Comparison of ENCODE assay signal across 7 cellular contexts in genomic region chr21:33025471-33026298, GRCh38. TPM values are rescaled to one million over a fixed set of nuclear protein-coding genes. Genes with fewer than 3 reads are reported as not detected.
DNase-seq lines count a peak whose midpoint lies in the region; ATAC-seq and TF ChIP-seq lines count a peak whose summit lies in the region.

OLIG2 (plus strand) TSS chr21:33025935; CDS start chr21:33026863, 928 bp downstream.

- in situ Hi-C loops in mammary epithelial cell (cut with MboI; ENCODE audit: low sequenced_read_pairs in 2 of 2), result no loop called here

- H3K27me3 ChIP-seq in ectodermal cell (ENCODE audit: control insufficient read depth, insufficient read depth, low read length, poor library complexity, severe bottlenecking) (peaks cover 100% of the 10 kb centered on the region), psoas muscle (ENCODE audit: insufficient read depth in 3 of 3, low read length in 2 of 3) (peaks cover 0 to 98% (median 63%) of the 10 kb centered on the region in 3 donors), mammary epithelial cell (ENCODE audit: insufficient read depth, low read length) (peaks cover 84% of the 10 kb centered on the region)

- ATAC-seq in psoas muscle, result peak in 2 of 4 donors; percentile 26 to 49
- no peak for ATAC-seq in HG03159 (IDR thresholded peaks at IDR 0.05; ENCODE audit: unreplicated experiment)

- H3K4me1 ChIP-seq in ectodermal cell (ENCODE audit: control insufficient read depth, insufficient read depth, low read length) (peaks cover 29% of the 10 kb centered on the region), psoas muscle (peaks cover 16% of the 10 kb centered on the region), mammary epithelial cell (ENCODE audit: insufficient read depth, low read length) (no peaks in the 10 kb centered on the region)

- H3K27ac ChIP-seq in ectodermal cell (ENCODE audit: insufficient read depth, low read depth, low read length, poor library complexity, severe bottlenecking) (no peak within 1 kb of the TSS), psoas muscle (no peak within 1 kb of the TSS), mammary epithelial cell (ENCODE audit: insufficient read depth, low read depth, low read length) (no peak within 1 kb of the TSS)

- 0 to 1% methylated on average over 52 of the region's 52 CpGs for WGBS in ectodermal cell, 2 experiments
- WGBS in psoas muscle, 3 donors, result 1% methylated on average over 52 of the region's 52 CpGs
- 12% methylated on average over 12 of the region's 52 CpGs for WGBS in mammary epithelial cell (ENCODE audit: low coverage, missing lambda C conversion rate)

- no peak for TF ChIP-seq CTCF in GM20000 (IDR thresholded peaks at IDR 0.05; ENCODE audit: extremely low read depth, missing control alignments)
- no peak for TF ChIP-seq CTCF in psoas muscle (IDR thresholded peaks at IDR 0.05)
- TF ChIP-seq CTCF in mammary epithelial cell (conservative IDR thresholded peaks at IDR 0.05 in 1 of 2, IDR thresholded peaks at IDR 0.05 in 1 of 2; ENCODE audit: extremely low read depth in 1 of 2, insufficient read depth in 1 of 2, low read depth in 1 of 2, low read length in 2 of 2), result no peak

- CTCF ChIA-PET in mammary epithelial cell (lab: Charles Lee; ENCODE audit: low non-redundant PET), result no interaction called here

- no peak within 1 kb of the TSS for H3K9ac ChIP-seq in mammary epithelial cell (ENCODE audit: insufficient read depth, low read length)

- peak; percentile 46 for DNase-seq in GM20000 (ENCODE audit: low spot score)
- peak; percentile 98 for DNase-seq in NCI-H524 (lab: John Stamatoyannopoulos, UW)
- DNase-seq in psoas muscle, result no peak
- no peak for DNase-seq in cerebellar nuclear complex (lab: John Stamatoyannopoulos, UW)
- DNase-seq in mammary epithelial cell, result no peak

- BruUV-seq in mammary epithelial cell (replicated peaks; lab: Mats Ljungman, UMichigan), result no TSS peak

- no peak within 1 kb of the TSS for H3K4me2 ChIP-seq in mammary epithelial cell (ENCODE audit: insufficient read depth, low read depth, low read length)

- dilution Hi-C loops in mammary epithelial cell (cut with HindIII; ENCODE audit: low sequenced_read_pairs), result no loop called here

- peak within 1 kb of the TSS; percentile 26 for H3K4me3 ChIP-seq in ectodermal cell (ENCODE audit: insufficient read depth, low read depth, low read length)
- peak within 1 kb of the TSS; percentile 32 for H3K4me3 ChIP-seq in psoas muscle
- H3K4me3 ChIP-seq in mammary epithelial cell (replicated peaks in 1 of 3; ENCODE audit: insufficient read depth in 1 of 3, low read depth in 2 of 3, low read length in 3 of 3), result no peak within 1 kb of the TSS

- intact Hi-C loops in psoas muscle (cut with DNase I) (no loop called here), mammary epithelial cell (cut with micrococcal nuclease) (no loop called here)

- H4K20me1 ChIP-seq in mammary epithelial cell (ENCODE audit: insufficient read depth, low read length), result no peaks in the 10 kb centered on the region

- no peaks in the 10 kb centered on the region for H3K79me2 ChIP-seq in mammary epithelial cell (ENCODE audit: insufficient read depth, low read length)

- H3K9me3 ChIP-seq in ectodermal cell (ENCODE audit: control insufficient read depth, low read length), result no peaks in the 10 kb centered on the region
- H3K9me3 ChIP-seq in psoas muscle, result no peaks in the 10 kb centered on the region
- no peaks in the 10 kb centered on the region for H3K9me3 ChIP-seq in mammary epithelial cell (replicated peaks; ENCODE audit: insufficient read depth, low read length)

- no peak within 1 kb of the TSS for H2AFZ ChIP-seq in mammary epithelial cell (ENCODE audit: low read depth, low read length)

- no peaks in the 10 kb centered on the region for H3K36me3 ChIP-seq in ectodermal cell (ENCODE audit: control insufficient read depth, insufficient read depth, low read length)
- H3K36me3 ChIP-seq in psoas muscle (ENCODE audit: insufficient read depth in 1 of 2, low read depth in 1 of 2), result no peaks in the 10 kb centered on the region
- no peaks in the 10 kb centered on the region for H3K36me3 ChIP-seq in mammary epithelial cell (ENCODE audit: insufficient read depth, low read length)

RNA-seq across cellular contexts. Expression of gene OLIG2, which starts in this region (rescaled TPM):
- not detected for polyA plus RNA-seq in ectodermal cell (2013, experiment 1 of 4)
- polyA plus RNA-seq in ectodermal cell (2013, experiment 2 of 4), result not detected
- not detected for polyA plus RNA-seq in ectodermal cell (2013, experiment 3 of 4)
- 0.20 TPM for polyA plus RNA-seq in ectodermal cell (2013, experiment 4 of 4)
- total RNA-seq in psoas muscle (under 1 TPM in 3 of 4 donors, not detected in 1; 0.08 to 0.22 (median 0.21) TPM), mammary epithelial cell (not detected)
- polyA plus RNA-seq in psoas muscle (under 1 TPM in 1 of 3 donors, not detected in 2; 0.03 TPM), mammary epithelial cell (not detected)
- polyA minus RNA-seq in mammary epithelial cell, result not detected

Comparison
In these comparisons a context has a peak if more than half of its experiments do, and no peak if none do; other contexts are left out.
1. DNase-seq: peak in GM20000 (single experiment) and NCI-H524 (2 of 2); none in psoas muscle (0 of 2), cerebellar nuclear complex (0 of 2) and mammary epithelial cell (single experiment).
2. H3K4me3 ChIP-seq: peak in ectodermal cell (single experiment) and psoas muscle (single experiment); none in mammary epithelial cell (0 of 3).